In the genomic region with DNA sequence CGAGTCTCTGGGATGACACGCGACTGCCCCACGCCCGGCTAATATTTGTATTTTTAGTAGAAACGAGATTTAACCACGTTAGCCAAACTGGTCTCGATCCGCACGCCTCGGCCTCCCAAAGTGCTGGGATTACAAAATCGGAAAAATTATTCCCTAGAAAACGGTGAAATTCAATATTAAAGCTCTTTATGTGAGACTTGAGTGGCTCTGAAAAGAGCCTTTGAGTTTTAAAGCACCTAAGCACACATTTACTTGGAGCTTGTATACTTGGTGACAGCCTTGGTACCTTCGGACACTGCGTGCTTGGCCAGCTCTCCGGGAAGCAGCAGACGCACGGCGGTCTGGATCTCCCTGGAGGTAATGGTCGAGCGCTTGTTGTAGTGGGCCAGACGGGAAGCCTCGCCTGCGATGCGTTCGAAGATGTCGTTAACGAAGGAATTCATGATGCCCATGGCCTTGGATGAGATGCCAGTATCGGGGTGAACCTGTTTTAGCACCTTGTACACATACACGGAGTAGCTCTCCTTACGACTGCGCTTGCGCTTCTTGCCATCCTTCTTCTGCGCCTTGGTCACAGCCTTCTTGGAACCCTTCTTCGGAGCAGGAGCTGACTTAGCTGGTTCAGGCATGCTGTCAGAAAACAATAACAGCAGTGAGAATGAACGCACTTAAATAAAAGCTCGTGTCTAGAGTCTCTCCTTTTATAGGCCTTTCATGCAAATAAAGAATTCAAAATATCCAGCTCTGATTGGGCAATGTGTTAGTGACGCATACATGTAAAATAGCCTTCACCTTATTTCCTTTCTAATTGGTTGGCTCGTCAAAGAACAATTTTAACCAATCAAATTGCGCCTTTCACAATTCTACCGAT, we compare ENCODE assay signal across 8 cellular contexts.
DNase-seq lines count a peak whose midpoint lies in the region; ATAC-seq and TF ChIP-seq lines count a peak whose summit lies in the region.

No MANE protein-coding gene starts in this region.

- ATAC-seq in HG03139 (IDR thresholded peaks at IDR 0.05; ENCODE audit: unreplicated experiment) (peak; percentile 62), left colon (peak; percentile 72)

- DNase-seq in AG20443 (ENCODE audit: low spot score) (peak; percentile 81), NCI-H446 (lab: John Stamatoyannopoulos, UW) (peak; percentile 87 to 92), dermis microvascular lymphatic vessel endothelial cell (ENCODE audit: low read depth in 2 of 2) (peak; percentile 98), left colon (peak; percentile 72 to 84)
- DNase-seq in activated CD4-positive, alpha-beta T cell treated with anti-CD3 and anti-CD28 coated beads for 24 hours (ENCODE audit: low read depth in 2 of 2): peak; percentile 50 to 60
- DNase-seq in stimulated activated CD4-positive, alpha-beta T cell treated with anti-CD3 and anti-CD28 coated beads, Interleukin-4, amount 100 ng/mL, for 48 hours (ENCODE audit: low read depth in 2 of 2): peak; percentile 52 to 72

- peak; percentile 91 for TF ChIP-seq POLR2A in GM18951 (IDR thresholded peaks at IDR 0.05; ENCODE audit: extremely low read depth, insufficient read depth, insufficient read length)

- intact Hi-C loops in left colon (cut with DNase I, micrococcal nuclease): no loop called here

- in situ Hi-C loops in GM18951 (cut with MboI; ENCODE audit: low sequenced_read_pairs, unreplicated experiment): no loop called here

Comparison
In these comparisons a context has a peak if more than half of its experiments do, and no peak if none do; other contexts are left out.
1. Peak in every context shown above with its lines: DNase-seq and ATAC-seq.